6 cellular contexts compared by ENCODE assay signal in genomic region chr5:74655206-74655605, GRCh38.
"Had no signal": no experiment of that assay in that cellular context is flagged by ENCODE, and none has a peak within 500 bp of the region (broad histone marks: within the 10 kb centered on the region; RNA-seq: fewer than 3 reads in every experiment).

No MANE protein-coding gene starts in this region.

- H3K27ac ChIP-seq: HL-60 had no signal

- H3K4me1 Mint-ChIP-seq: IgD-negative memory B cell had no signal

- DNase-seq: IMR-90, KBM-7 had no signal

- ATAC-seq: HepG2, K562 had no signal

- H3K36me3 Mint-ChIP-seq: IgD-negative memory B cell had no signal

- H3K4me3 Mint-ChIP-seq: IgD-negative memory B cell had no signal

- H3K4me3 ChIP-seq: K562 had no signal

- H3K27ac Mint-ChIP-seq: IgD-negative memory B cell had no signal

- H3K9me3 Mint-ChIP-seq: IgD-negative memory B cell had no signal
